Comparison of ENCODE assay signal across 9 cellular contexts in the genomic region with DNA sequence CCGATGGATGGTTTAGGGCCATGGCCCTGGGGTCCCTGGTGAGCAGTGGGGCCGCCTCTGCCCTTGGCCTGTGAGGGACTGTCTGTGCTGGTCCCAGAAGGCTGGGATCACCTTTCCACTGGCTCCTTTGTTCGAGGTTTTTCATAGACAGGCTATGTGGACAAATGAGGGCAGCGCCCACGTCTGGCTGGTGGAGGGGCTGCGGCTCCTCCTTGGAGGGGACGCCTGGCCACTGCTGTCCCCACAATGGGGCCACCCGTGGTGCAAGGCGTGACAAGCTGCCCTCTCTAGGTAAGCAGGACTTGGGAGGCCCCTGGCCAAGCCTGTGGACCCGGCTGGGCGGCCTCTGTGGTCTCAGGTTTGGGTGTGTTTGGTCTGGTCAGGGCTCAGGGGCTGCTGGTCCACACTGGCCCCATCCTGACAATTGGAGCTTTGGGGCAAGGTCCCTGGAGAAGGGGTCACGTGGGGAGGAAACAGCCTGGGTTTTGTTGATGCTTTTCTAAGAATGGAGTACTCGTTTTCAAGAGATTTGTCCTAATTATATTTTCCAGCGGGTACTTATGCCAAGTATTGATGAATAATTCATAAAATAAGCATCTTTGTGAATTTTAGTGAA. TPM values are rescaled to one million over a fixed set of nuclear protein-coding genes. Genes with fewer than 3 reads are reported as not detected.
DNase-seq lines count a peak whose midpoint lies in the region; ATAC-seq and TF ChIP-seq lines count a peak whose summit lies in the region.
"Had no signal": no experiment of that assay in that cellular context is flagged by ENCODE, and none has a peak within 500 bp of the region (broad histone marks: within the 10 kb centered on the region; RNA-seq: fewer than 3 reads in every experiment).

No MANE protein-coding gene starts in this region.

- no peaks in the 10 kb centered on the region for H3K27me3 ChIP-seq in HCT116 (ENCODE audit: insufficient read depth, low read length)

- TF ChIP-seq RAD21 in HCT116 (IDR thresholded peaks at IDR 0.05; ENCODE audit: low read depth), result no peak

- RAD21 ChIA-PET in HCT116 (lab: Charles Lee; ENCODE audit: low non-redundant PET in 1 of 2, low total read pairs in 2 of 2, uncharacterized antibody in 2 of 2, unreplicated experiment in 2 of 2), result no interaction called here

- H3K27me3 Mint-ChIP-seq in activated CD4-positive, alpha-beta T cell treated with anti-CD3 and anti-CD28 coated beads, Interleukin-2, amount 10 ng/mL, durations not matched to agents 24 days and 14 days, result no peaks in the 10 kb centered on the region

- intact Hi-C loops in HCT116 (cut with micrococcal nuclease), result no loop called here
- intact Hi-C loops in activated CD4-positive, alpha-beta T cell treated with anti-CD3 and anti-CD28 coated beads, Interleukin-2, amount 10 ng/mL, durations not matched to agents 24 days and 14 days (cut with micrococcal nuclease), result no loop called here

- TF ChIP-seq POLR2A in HCT116 (IDR thresholded peaks at IDR 0.05; ENCODE audit: borderline replicate concordance, extremely low read depth, insufficient read depth, insufficient read length), result no peak

- peaks cover 6% of the 10 kb centered on the region for H3K9me3 Mint-ChIP-seq in activated CD4-positive, alpha-beta T cell treated with anti-CD3 and anti-CD28 coated beads, Interleukin-2, amount 10 ng/mL, durations not matched to agents 24 days and 14 days

- H3K4me1 ChIP-seq in HCT116 (ENCODE audit: control insufficient read depth in 1 of 2, insufficient read depth in 2 of 2, low read length in 2 of 2), result no peaks in the 10 kb centered on the region

- DNase-seq in HCT116 (ENCODE audit: low read depth, low spot score) (no peak), NCI-H345 treated with DMSO at 0.1 percent for 48 hours (lab: John Stamatoyannopoulos, UW; ENCODE audit: unreplicated experiment) (peak; percentile 52), skeletal muscle cell (ENCODE audit: low read depth) (no peak), AG08396 (ENCODE audit: low spot score) (no peak)
- no peak for DNase-seq in stimulated activated CD8-positive, alpha-beta memory T cell treated with anti-CD3 and anti-CD28 coated beads, Interleukin-4, amount 100 ng/mL, for 48 hours
- no peak for DNase-seq in activated CD4-positive, alpha-beta T cell treated with anti-CD3 and anti-CD28 coated beads, Interleukin-2, amount 10 ng/mL, durations not matched to agents 24 days and 14 days
- DNase-seq: stimulated activated CD4-positive, alpha-beta T cell treated with anti-CD3 and anti-CD28 coated beads, Interleukin-4, amount 100 ng/mL, for 24 hours had no signal

- no peaks in the 10 kb centered on the region for H3K9me3 ChIP-seq in HCT116 (ENCODE audit: control insufficient read depth in 1 of 2, insufficient read depth in 1 of 2, low read depth in 1 of 2, low read length in 2 of 2)

- CTCF ChIA-PET in HCT116 (lab: Charles Lee), result no interaction called here

- no peak overlapping the region for H3K27ac ChIP-seq in HCT116 (ENCODE audit: low read depth, low read length)

- BruUV-seq in HCT116 (replicated peaks; lab: Mats Ljungman, UMichigan), result no TSS peak

- no peaks in the 10 kb centered on the region for H3K36me3 Mint-ChIP-seq in activated CD4-positive, alpha-beta T cell treated with anti-CD3 and anti-CD28 coated beads, Interleukin-2, amount 10 ng/mL, durations not matched to agents 24 days and 14 days (ENCODE audit: low read depth)

- no peak overlapping the region for H3K4me3 Mint-ChIP-seq in activated CD4-positive, alpha-beta T cell treated with anti-CD3 and anti-CD28 coated beads, Interleukin-2, amount 10 ng/mL, durations not matched to agents 24 days and 14 days

- peaks cover 3% of the 10 kb centered on the region for H3K4me1 Mint-ChIP-seq in activated CD4-positive, alpha-beta T cell treated with anti-CD3 and anti-CD28 coated beads, Interleukin-2, amount 10 ng/mL, durations not matched to agents 24 days and 14 days

- H3K27ac Mint-ChIP-seq in activated CD4-positive, alpha-beta T cell treated with anti-CD3 and anti-CD28 coated beads, Interleukin-2, amount 10 ng/mL, durations not matched to agents 24 days and 14 days, result no peak overlapping the region

- peak in 2 of 3 experiments; percentile 46 to 53; a peak in 4 of 6 replicates for TF ChIP-seq CTCF in HCT116 (IDR thresholded peaks at IDR 0.05 in 2 of 3, conservative IDR thresholded peaks at IDR 0.05 in 1 of 3; ENCODE audit: borderline replicate concordance in 1 of 3, insufficient read depth in 1 of 3, low read depth in 2 of 3, low read length in 2 of 3)

- POLR2A ChIA-PET in HCT116 (lab: Charles Lee), result no interaction called here

- H3K36me3 ChIP-seq in HCT116 (ENCODE audit: control insufficient read depth in 1 of 2, insufficient read depth in 2 of 2, low read length in 2 of 2), result no peaks in the 10 kb centered on the region

- no peak overlapping the region for H3K4me3 ChIP-seq in HCT116 (replicated peaks in 1 of 2; ENCODE audit: low read depth in 1 of 2, low read length in 2 of 2)
- H3K4me3 ChIP-seq in skeletal muscle cell (ENCODE audit: low read depth, low read length), result peak overlapping the region; percentile 40

- no peaks in the 10 kb centered on the region for H3K79me2 ChIP-seq in HCT116 (ENCODE audit: insufficient read depth, low read length)

- no peaks in the 10 kb centered on the region for H4K20me1 ChIP-seq in HCT116 (ENCODE audit: insufficient read depth)

- no peak overlapping the region for H3K9ac ChIP-seq in HCT116 (ENCODE audit: low read length)

- ATAC-seq in HCT116, result peak; percentile 72
- ATAC-seq in esophagus mucosa, result peak; percentile 9
- no peak for ATAC-seq in HG02852 (IDR thresholded peaks at IDR 0.05; ENCODE audit: unreplicated experiment)

- no peak overlapping the region for H2AFZ ChIP-seq in HCT116 (ENCODE audit: low read depth, low read length, poor library complexity, severe bottlenecking)

- no peaks in the 10 kb centered on the region for H3K9me2 ChIP-seq in HCT116 (ENCODE audit: insufficient read depth)

- H3K4me2 ChIP-seq in HCT116 (ENCODE audit: low read length), result no peak overlapping the region

TF ChIP-seq in HCT116, 20 proteins besides CTCF, POLR2A, EP300 and RAD21:
- TF ChIP-seq SP1 (IDR thresholded peaks at IDR 0.05; ENCODE audit: low read depth) (no peak), YY1 (IDR thresholded peaks at IDR 0.05; ENCODE audit: extremely low read depth, insufficient replicate concordance, low read depth, low read length) (no peak), POLR2AphosphoS5 (IDR thresholded peaks at IDR 0.05; ENCODE audit: low read depth, low read length) (no peak)

RNA-seq across cellular contexts. Expression of gene MCF2L, which starts 33.3 kb away (rescaled TPM):
- total RNA-seq in HCT116 (2021; ENCODE audit: unreplicated experiment) (19.3 TPM), esophagus mucosa (9.7 TPM)
- 10.5 and 12.0 TPM in 2 replicates for polyA plus RNA-seq in HCT116 (2012)
- 0.09 and 0.38 TPM in 2 replicates for total RNA-seq in activated CD4-positive, alpha-beta T cell treated with anti-CD3 and anti-CD28 coated beads, Interleukin-2, amount 10 ng/mL, durations not matched to agents 24 days and 14 days
